In the genomic region with DNA sequence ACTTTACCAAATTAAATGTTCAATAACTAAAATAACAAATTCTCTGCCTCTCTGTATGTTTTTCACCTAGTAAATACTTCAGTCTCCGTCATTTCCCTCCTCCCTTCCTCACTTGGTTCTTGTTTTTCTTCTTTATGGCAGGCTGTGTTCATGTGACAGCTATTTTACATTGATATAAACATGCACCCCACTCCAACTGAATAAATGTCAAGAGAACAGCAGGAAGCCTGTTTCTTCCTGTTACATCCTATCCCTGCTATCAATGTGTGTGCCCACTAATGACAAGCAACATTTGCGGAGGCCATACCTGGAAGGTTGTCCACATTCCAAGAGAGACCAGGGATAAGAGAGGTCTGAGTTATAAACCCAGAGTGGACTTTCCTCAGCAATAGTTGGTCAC, we compare ENCODE assay signal across 1 cellular context.
TF ChIP-seq lines count a peak whose summit lies in the region.

No MANE protein-coding gene starts in this region.

TF ChIP-seq in endothelial cell of umbilical vein, 7 proteins besides CTCF, POLR2A, EP300 and RAD21 (continued from another document):
- TF ChIP-seq JUN (IDR thresholded peaks at IDR 0.05; ENCODE audit: borderline replicate concordance, insufficient read depth, insufficient read length, low read depth) (no peak), GATA2 (IDR thresholded peaks at IDR 0.05; ENCODE audit: insufficient read depth, insufficient read length, low read depth, low read length) (no peak), MYC (IDR thresholded peaks at IDR 0.05; ENCODE audit: low read depth, low read length) (no peak), POLR2AphosphoS5 (IDR thresholded peaks at IDR 0.05; ENCODE audit: insufficient read depth, low read depth, low read length) (no peak), FOS (IDR thresholded peaks at IDR 0.05; ENCODE audit: borderline replicate concordance, insufficient read depth, low read length) (no peak), EZH2 (IDR thresholded peaks at IDR 0.05; ENCODE audit: borderline replicate concordance, low read depth, low read length, severe bottlenecking) (no peak)
